ENCODE assay signal across 18 cellular contexts in the genomic region with DNA sequence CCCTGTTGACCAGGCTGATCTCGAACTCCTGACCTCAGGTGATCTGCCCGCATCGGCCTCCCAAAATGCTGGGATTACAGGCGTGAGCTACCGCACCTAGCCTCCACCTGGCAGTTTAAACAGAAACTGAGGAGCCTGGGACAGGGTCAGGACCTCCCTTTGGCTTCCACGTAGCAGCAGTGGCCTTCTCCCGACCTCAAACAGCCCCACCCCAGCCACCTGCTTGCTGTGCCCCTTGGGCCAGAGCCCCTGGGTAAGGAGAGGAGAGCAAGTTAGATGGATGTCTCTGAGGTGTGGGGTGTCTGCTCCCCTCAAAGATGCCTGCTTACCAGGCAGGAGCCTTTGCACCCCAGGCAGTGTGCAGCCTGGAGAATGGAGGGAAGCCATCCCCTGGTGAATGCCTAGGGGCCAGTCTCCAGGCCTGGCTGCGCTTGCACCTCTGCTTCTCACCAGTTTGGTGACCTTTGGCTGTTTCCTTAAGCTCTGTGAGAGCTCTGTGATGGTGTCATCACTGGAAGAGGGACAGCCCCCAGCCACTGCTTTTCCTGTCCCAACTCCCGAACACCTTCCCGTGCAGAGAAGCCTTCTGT. TPM values are rescaled to one million over a fixed set of nuclear protein-coding genes. Genes with fewer than 3 reads are reported as not detected.
A peak's percentile ranks its signal among the peaks of the same experiment; 100 is the strongest.
DNase-seq lines count a peak whose midpoint lies in the region; ATAC-seq and TF ChIP-seq lines count a peak whose summit lies in the region.
"Had no signal": no experiment of that assay in that cellular context is flagged by ENCODE, and none has a peak within 500 bp of the region (broad histone marks: within the 10 kb centered on the region; RNA-seq: fewer than 3 reads in every experiment).

No MANE protein-coding gene starts in this region.

- H3K79me2 ChIP-seq in neural progenitor cell (ENCODE audit: low read depth), result no peaks in the 10 kb centered on the region

- no peak for TF ChIP-seq CTCF in Caco-2 (IDR thresholded peaks at IDR 0.05; ENCODE audit: insufficient read depth in 1 of 2, low read depth in 1 of 2, low read length in 1 of 2, severe bottlenecking in 1 of 2, unreplicated experiment in 1 of 2)
- no peak for TF ChIP-seq CTCF in chondrocyte (IDR thresholded peaks at IDR 0.05)
- TF ChIP-seq CTCF in neural progenitor cell (IDR thresholded peaks at IDR 0.05), result no peak
- no peak for TF ChIP-seq CTCF in progenitor cell of endocrine pancreas (IDR thresholded peaks at IDR 0.05; ENCODE audit: unreplicated experiment)
- no peak for TF ChIP-seq CTCF in WERI-Rb-1 (IDR thresholded peaks at IDR 0.05; ENCODE audit: low read depth, low read length)

- POLR2A ChIA-PET in Caco-2 (lab: Charles Lee), result no interaction called here

- peaks cover 9% of the 10 kb centered on the region for H3F3A ChIP-seq in neural progenitor cell (ENCODE audit: low read depth)

- no peak overlapping the region for H3K4me2 ChIP-seq in neural progenitor cell

- H3K4me1 ChIP-seq in Caco-2 (no peaks in the 10 kb centered on the region), neural progenitor cell (peaks cover 3% of the 10 kb centered on the region)

- H3K36me3 ChIP-seq in Caco-2 (ENCODE audit: control insufficient read depth, insufficient read depth, low read length) (peaks cover 17% of the 10 kb centered on the region), neural progenitor cell (no peaks in the 10 kb centered on the region), WERI-Rb-1 (peaks cover 63% of the 10 kb centered on the region)

- CTCF ChIA-PET in Caco-2 (lab: Charles Lee), result interaction anchor here (0.6 to 0.8 kb wide), 2 partner anchors 86 to 372 kb away, joined by 3 to 8 read pairs; no protein-coding TSS in a partner anchor

- H3K27me3 Mint-ChIP-seq in Caco-2 (ENCODE audit: insufficient read depth, unreplicated experiment) (no peaks in the 10 kb centered on the region), chondrocyte (ENCODE audit: low read depth) (no peaks in the 10 kb centered on the region), neural progenitor cell (ENCODE audit: insufficient read depth, low read depth) (peaks cover 6% of the 10 kb centered on the region), progenitor cell of endocrine pancreas (no peaks in the 10 kb centered on the region)
- H3K27me3 Mint-ChIP-seq in activated naive CD8-positive, alpha-beta T cell treated with anti-CD3 and anti-CD28 coated beads, Interleukin-2, amount 50 U/mL, for 24 hours, result no peaks in the 10 kb centered on the region
- H3K27me3 Mint-ChIP-seq: CD4-positive, alpha-beta memory T cell; IgD-negative memory B cell had no signal

- no TSS peak for BruUV-seq in Caco-2 (replicated peaks; lab: Mats Ljungman, UMichigan)

- H3K4me3 ChIP-seq in Caco-2 (ENCODE audit: low read depth, low read length) (no peak overlapping the region), neural progenitor cell (no peak overlapping the region), WERI-Rb-1 (ENCODE audit: low read depth, low read length) (no peak overlapping the region)
- H3K4me3 ChIP-seq: GM12878 had no signal

- H3K4me3 Mint-ChIP-seq in Caco-2 (ENCODE audit: unreplicated experiment) (no peak overlapping the region), chondrocyte (ENCODE audit: unreplicated experiment) (no peak overlapping the region), neural progenitor cell (no peak overlapping the region), progenitor cell of endocrine pancreas (ENCODE audit: low read depth) (no peak overlapping the region)
- H3K4me3 Mint-ChIP-seq in activated naive CD8-positive, alpha-beta T cell treated with anti-CD3 and anti-CD28 coated beads, Interleukin-2, amount 50 U/mL, for 24 hours, result no peak overlapping the region
- H3K4me3 Mint-ChIP-seq: CD4-positive, alpha-beta memory T cell; H9; IgD-negative memory B cell had no signal

- H3K9ac ChIP-seq in neural progenitor cell, result no peak overlapping the region

- no peak for ATAC-seq in activated naive CD8-positive, alpha-beta T cell treated with anti-CD3 and anti-CD28 coated beads, Interleukin-2, amount 50 U/mL, for 24 hours
- ATAC-seq: GM12878 had no signal

- no peaks in the 10 kb centered on the region for H3K9me3 Mint-ChIP-seq in Caco-2 (ENCODE audit: unreplicated experiment)
- H3K9me3 Mint-ChIP-seq in chondrocyte (ENCODE audit: low read depth), result no peaks in the 10 kb centered on the region
- no peaks in the 10 kb centered on the region for H3K9me3 Mint-ChIP-seq in neural progenitor cell
- H3K9me3 Mint-ChIP-seq in progenitor cell of endocrine pancreas (ENCODE audit: low read depth), result no peaks in the 10 kb centered on the region
- no peaks in the 10 kb centered on the region for H3K9me3 Mint-ChIP-seq in activated naive CD8-positive, alpha-beta T cell treated with anti-CD3 and anti-CD28 coated beads, Interleukin-2, amount 50 U/mL, for 24 hours
- H3K9me3 Mint-ChIP-seq: CD4-positive, alpha-beta memory T cell; H9; IgD-negative memory B cell had no signal

- peaks cover 97% of the 10 kb centered on the region for H3K36me3 Mint-ChIP-seq in Caco-2 (ENCODE audit: insufficient read depth, unreplicated experiment)
- H3K36me3 Mint-ChIP-seq in chondrocyte (ENCODE audit: low read depth), result peaks cover 7% of the 10 kb centered on the region
- peaks cover 20% of the 10 kb centered on the region for H3K36me3 Mint-ChIP-seq in neural progenitor cell
- peaks cover 27% of the 10 kb centered on the region for H3K36me3 Mint-ChIP-seq in progenitor cell of endocrine pancreas (ENCODE audit: insufficient read depth)
- H3K36me3 Mint-ChIP-seq in activated naive CD8-positive, alpha-beta T cell treated with anti-CD3 and anti-CD28 coated beads, Interleukin-2, amount 50 U/mL, for 24 hours (ENCODE audit: low read depth), result no peaks in the 10 kb centered on the region

- intact Hi-C loops in Caco-2 (cut with micrococcal nuclease; ENCODE audit: unreplicated experiment), result no loop called here

- no peaks in the 10 kb centered on the region for H3K27me3 ChIP-seq in Caco-2 (replicated peaks; ENCODE audit: control insufficient read depth, insufficient read depth, low read length)
- no peaks in the 10 kb centered on the region for H3K27me3 ChIP-seq in neural progenitor cell
- no peaks in the 10 kb centered on the region for H3K27me3 ChIP-seq in WERI-Rb-1 (ENCODE audit: insufficient read depth, low read depth, severe bottlenecking)

- H4K20me1 ChIP-seq in neural progenitor cell (ENCODE audit: low read depth), result peaks cover 16% of the 10 kb centered on the region

- DNase-seq in Caco-2 (peak in 1 of 2 experiments; percentile 39), chondrocyte (ENCODE audit: low spot score) (peak; percentile 61), neural progenitor cell (ENCODE audit: low spot score) (no peak), progenitor cell of endocrine pancreas (ENCODE audit: low spot score, unreplicated experiment) (no peak), NCI-H2196 treated with DMSO at 0.1 percent for 48 hours (lab: John Stamatoyannopoulos, UW; ENCODE audit: unreplicated experiment) (no peak), WERI-Rb-1 (no peak)
- no peak for DNase-seq in activated naive CD8-positive, alpha-beta T cell treated with anti-CD3 and anti-CD28 coated beads, Interleukin-2, amount 50 U/mL, for 24 hours
- no peak for DNase-seq in activated CD4-positive, alpha-beta T cell treated with anti-CD3 and anti-CD28 coated beads for 1 hour
- DNase-seq: ACHN; Calu3; CD4-positive, alpha-beta memory T cell; DND-41; EL; H9 had no signal

- H3K27ac Mint-ChIP-seq in Caco-2 (ENCODE audit: unreplicated experiment) (peak overlapping the region; percentile 53), chondrocyte (ENCODE audit: unreplicated experiment) (no peak overlapping the region), neural progenitor cell (peak overlapping the region; percentile 2), progenitor cell of endocrine pancreas (peak overlapping the region; percentile 57)
- H3K27ac Mint-ChIP-seq in activated naive CD8-positive, alpha-beta T cell treated with anti-CD3 and anti-CD28 coated beads, Interleukin-2, amount 50 U/mL, for 24 hours, result no peak overlapping the region
- H3K27ac Mint-ChIP-seq: CD4-positive, alpha-beta memory T cell; H9; IgD-negative memory B cell had no signal

- H3K9me3 ChIP-seq in Caco-2 (no peaks in the 10 kb centered on the region), neural progenitor cell (ENCODE audit: low read depth) (no peaks in the 10 kb centered on the region), WERI-Rb-1 (ENCODE audit: severe bottlenecking) (no peaks in the 10 kb centered on the region)

- H3K27ac ChIP-seq in neural progenitor cell, result no peak overlapping the region
- H3K27ac ChIP-seq in WERI-Rb-1, result no peak overlapping the region
- H3K27ac ChIP-seq: C4-2B had no signal

- H3K4me1 Mint-ChIP-seq in Caco-2 (ENCODE audit: low read depth, unreplicated experiment), result peaks cover 15% of the 10 kb centered on the region
- H3K4me1 Mint-ChIP-seq in chondrocyte (ENCODE audit: low read depth), result no peaks in the 10 kb centered on the region
- H3K4me1 Mint-ChIP-seq in neural progenitor cell, result peaks cover 20% of the 10 kb centered on the region
- H3K4me1 Mint-ChIP-seq in progenitor cell of endocrine pancreas (ENCODE audit: low read depth), result peaks cover 4% of the 10 kb centered on the region
- no peaks in the 10 kb centered on the region for H3K4me1 Mint-ChIP-seq in activated naive CD8-positive, alpha-beta T cell treated with anti-CD3 and anti-CD28 coated beads, Interleukin-2, amount 50 U/mL, for 24 hours

- H2AFZ ChIP-seq in neural progenitor cell (replicated peaks), result no peak overlapping the region

RNA-seq across cellular contexts. Expression of a gene that starts 42.1 kb away (rescaled TPM):
- 0.51 TPM in 1 of 2 replicates, not detected in the other for total RNA-seq in Caco-2 (2022)
- total RNA-seq in chondrocyte, result 31.8 to 62.6 TPM (median 33.7 TPM) in 3 replicates
- 29.5 and 87.4 TPM in 2 replicates for total RNA-seq in neural progenitor cell (ENCODE audit: low replicate concordance)
- 48.3 and 59.4 TPM in 2 replicates for total RNA-seq in progenitor cell of endocrine pancreas
- total RNA-seq: CD4-positive, alpha-beta memory T cell; G401; GM12878 had no signal

RNA-seq across cellular contexts. Expression of a gene that starts 50.0 kb away (rescaled TPM):
- total RNA-seq in Caco-2 (2022) (108 and 117 TPM in 2 replicates), chondrocyte (17.2 to 19.8 TPM (median 18.6 TPM) in 3 replicates), neural progenitor cell (ENCODE audit: low replicate concordance) (2.7 and 6.9 TPM in 2 replicates), progenitor cell of endocrine pancreas (124 and 137 TPM in 2 replicates)

Comparison
In these comparisons a context has a peak if more than half of its experiments do, and no peak if none do; other contexts are left out.
1. H3K27ac Mint-ChIP-seq: peak in Caco-2 (single experiment), neural progenitor cell (single experiment) and progenitor cell of endocrine pancreas (single experiment); none in chondrocyte (single experiment) and activated naive CD8-positive, alpha-beta T cell treated with anti-CD3 and anti-CD28 coated beads, Interleukin-2, amount 50 U/mL, for 24 hours (single experiment).
2. RNA of a gene that starts 42.1 kb away (total RNA-seq): 48.3 to 59.4 TPM in progenitor cell of endocrine pancreas, 31.8 to 62.6 TPM in chondrocyte and 29.5 to 87.4 TPM in neural progenitor cell; 0.51 TPM in Caco-2; every median in the first group is over 10 times any median in the second.